27 cellular contexts compared by ENCODE assay signal in the genomic region with DNA sequence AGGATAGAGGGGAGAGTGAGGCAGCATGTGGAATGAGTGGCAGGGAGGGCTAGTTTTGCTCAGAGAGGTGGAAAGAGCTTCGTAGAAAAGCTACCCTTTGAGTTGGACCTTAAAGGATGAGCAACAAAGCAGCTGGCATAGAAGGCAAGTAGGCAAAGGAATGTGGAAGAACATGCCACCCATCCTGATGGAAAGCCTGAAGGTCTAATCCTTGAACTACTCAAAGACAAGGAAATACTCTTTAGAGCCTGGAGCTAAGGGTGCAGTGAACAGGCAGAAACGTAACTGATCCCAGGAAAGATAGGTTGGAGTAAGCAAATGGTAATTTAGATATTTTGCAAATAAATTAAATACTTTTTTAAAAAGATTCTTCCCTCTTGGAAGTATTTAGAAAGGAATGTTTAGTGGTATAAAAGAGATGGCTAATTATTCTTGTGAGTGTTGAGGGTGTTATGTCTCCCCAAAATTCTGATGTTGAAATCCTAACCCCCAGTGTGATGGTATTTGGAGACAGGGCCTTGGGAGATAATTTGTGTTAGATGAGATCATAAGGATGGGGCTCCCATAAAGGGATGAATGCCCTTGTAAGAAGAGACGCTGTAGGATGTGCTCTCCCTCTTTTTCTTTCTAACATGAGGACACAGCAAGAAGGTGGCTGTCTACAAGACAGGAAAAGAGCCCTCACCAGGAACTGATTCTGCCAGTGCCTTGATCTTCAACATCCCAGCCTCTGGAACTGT.
A peak's percentile ranks its signal among the peaks of the same experiment; 100 is the strongest.
DNase-seq lines count a peak whose midpoint lies in the region; ATAC-seq and TF ChIP-seq lines count a peak whose summit lies in the region.
"Had no signal": no experiment of that assay in that cellular context is flagged by ENCODE, and none has a peak within 500 bp of the region (broad histone marks: within the 10 kb centered on the region; RNA-seq: fewer than 3 reads in every experiment).

No MANE protein-coding gene starts in this region.

- no peaks in the 10 kb centered on the region for H3K27me3 Mint-ChIP-seq in activated CD4-positive, alpha-beta T cell treated with anti-CD3 and anti-CD28 coated beads for 36 hours
- H3K27me3 Mint-ChIP-seq in activated CD4-positive, alpha-beta T cell treated with anti-CD3 and anti-CD28 coated beads, Interleukin-2, amount 10 ng/mL, durations not matched to agents 7 days and 5 days = no peaks in the 10 kb centered on the region
- H3K27me3 Mint-ChIP-seq in natural killer cell treated with Interleukin-12 subunit alpha and Interleukin-12 subunit beta and Interleukin-15 and Interleukin-18, amount 100 ng/mL, for 72 hours = peaks cover 0 to 14% of the 10 kb centered on the region in 2 donors
- peaks cover 12 to 32% of the 10 kb centered on the region in 2 donors for H3K27me3 Mint-ChIP-seq in natural killer cell (ENCODE audit: low read depth in 2 of 2)
- no peaks in the 10 kb centered on the region for H3K27me3 Mint-ChIP-seq in chondrocyte (ENCODE audit: low read depth)
- no peaks in the 10 kb centered on the region for H3K27me3 Mint-ChIP-seq in stimulated activated naive B cell treated with anti-CD40 and anti-IgM and Interleukin-4, amounts not matched to agents 10 μg/mL and 1 μg/mL and 100 μg/mL, for 72 hours

- H3K36me3 ChIP-seq in spleen = no peaks in the 10 kb centered on the region
- H3K36me3 ChIP-seq: lower lobe of right lung, Peyer's patch had no signal

- peaks cover 2% of the 10 kb centered on the region for H3K36me3 Mint-ChIP-seq in activated CD4-positive, alpha-beta T cell treated with anti-CD3 and anti-CD28 coated beads for 36 hours (ENCODE audit: low read depth)
- no peaks in the 10 kb centered on the region for H3K36me3 Mint-ChIP-seq in activated CD4-positive, alpha-beta T cell treated with anti-CD3 and anti-CD28 coated beads, Interleukin-2, amount 10 ng/mL, durations not matched to agents 7 days and 5 days (ENCODE audit: low read depth)
- H3K36me3 Mint-ChIP-seq in natural killer cell treated with Interleukin-12 subunit alpha and Interleukin-12 subunit beta and Interleukin-15 and Interleukin-18, amount 100 ng/mL, for 72 hours = peaks cover 4% of the 10 kb centered on the region
- H3K36me3 Mint-ChIP-seq in natural killer cell (no peaks in the 10 kb centered on the region), chondrocyte (ENCODE audit: low read depth) (no peaks in the 10 kb centered on the region)
- peaks cover 3 to 10% of the 10 kb centered on the region in 2 donors for H3K36me3 Mint-ChIP-seq in stimulated activated naive B cell treated with anti-CD40 and anti-IgM and Interleukin-4, amounts not matched to agents 10 μg/mL and 1 μg/mL and 100 μg/mL, for 72 hours

- no peak overlapping the region for H3K4me3 Mint-ChIP-seq in activated CD4-positive, alpha-beta T cell treated with anti-CD3 and anti-CD28 coated beads for 36 hours
- H3K4me3 Mint-ChIP-seq in activated CD4-positive, alpha-beta T cell treated with anti-CD3 and anti-CD28 coated beads, Interleukin-2, amount 10 ng/mL, durations not matched to agents 7 days and 5 days = no peak overlapping the region
- H3K4me3 Mint-ChIP-seq in natural killer cell treated with Interleukin-12 subunit alpha and Interleukin-12 subunit beta and Interleukin-15 and Interleukin-18, amount 100 ng/mL, for 72 hours = peak overlapping the region; percentile 44
- no peak overlapping the region for H3K4me3 Mint-ChIP-seq in natural killer cell
- H3K4me3 Mint-ChIP-seq in chondrocyte (ENCODE audit: unreplicated experiment) = peak overlapping the region; percentile 24
- peak overlapping the region in 1 of 2 donors; percentile 1 for H3K4me3 Mint-ChIP-seq in stimulated activated naive B cell treated with anti-CD40 and anti-IgM and Interleukin-4, amounts not matched to agents 10 μg/mL and 1 μg/mL and 100 μg/mL, for 72 hours
- H3K4me3 Mint-ChIP-seq: GM23338, nephron progenitor cell, T-helper 17 cell had no signal

- no peak for ATAC-seq in activated CD4-positive, alpha-beta T cell treated with anti-CD3 and anti-CD28 coated beads for 36 hours
- no peak for ATAC-seq in natural killer cell treated with Interleukin-12 subunit alpha and Interleukin-12 subunit beta and Interleukin-15 and Interleukin-18, amount 100 ng/mL, for 72 hours
- ATAC-seq in natural killer cell = no peak
- peak; percentile 33 to 38 for ATAC-seq in stimulated activated naive B cell treated with anti-CD40 and anti-IgM and Interleukin-4, amounts not matched to agents 10 μg/mL and 1 μg/mL and 100 μg/mL, for 72 hours (replicated peaks)
- ATAC-seq in left ventricle myocardium superior = no peak
- ATAC-seq: body of pancreas, GM23338, lower lobe of right lung, T-helper 17 cell had no signal

- CTCF ChIA-PET in activated CD4-positive, alpha-beta T cell treated with anti-CD3 and anti-CD28 coated beads for 36 hours (lab: Charles Lee) = interaction anchor here (0.9 to 1.5 kb wide), 2 partner anchors 18 to 612 kb away, joined by 4 to 5 read pairs; no protein-coding TSS in a partner anchor
- CTCF ChIA-PET in activated CD4-positive, alpha-beta T cell treated with anti-CD3 and anti-CD28 coated beads, Interleukin-2, amount 10 ng/mL, durations not matched to agents 7 days and 5 days (lab: Charles Lee) = interaction anchor here (0.6 to 1.4 kb wide), 5 partner anchors 11 to 362 kb away, joined by 3 to 5 read pairs (median 3); no protein-coding TSS in a partner anchor

- H3K9me3 ChIP-seq in spleen = no peaks in the 10 kb centered on the region
- H3K9me3 ChIP-seq: body of pancreas, lower lobe of right lung, Peyer's patch, testis had no signal

- intact Hi-C loops in activated CD4-positive, alpha-beta T cell treated with anti-CD3 and anti-CD28 coated beads for 36 hours (cut with DNase I, micrococcal nuclease) = loop anchor here (1.0 to 5.0 kb wide), 5 partner anchors 14 to 390 kb away; partner anchors contain the start of gene RUNX1 (in 2 of the 2)
- intact Hi-C loops in natural killer cell (cut with micrococcal nuclease) (no loop called here), left ventricle myocardium superior (cut with micrococcal nuclease) (no loop called here), spleen (cut with DNase I; ENCODE audit: low total_unique reads) (no loop called here)

- no peak for TF ChIP-seq POLR2A in spleen (IDR thresholded peaks at IDR 0.05)

- H3K4me1 Mint-ChIP-seq in activated CD4-positive, alpha-beta T cell treated with anti-CD3 and anti-CD28 coated beads for 36 hours = peaks cover 19% of the 10 kb centered on the region
- H3K4me1 Mint-ChIP-seq in activated CD4-positive, alpha-beta T cell treated with anti-CD3 and anti-CD28 coated beads, Interleukin-2, amount 10 ng/mL, durations not matched to agents 7 days and 5 days = peaks cover 5% of the 10 kb centered on the region
- H3K4me1 Mint-ChIP-seq in natural killer cell treated with Interleukin-12 subunit alpha and Interleukin-12 subunit beta and Interleukin-15 and Interleukin-18, amount 100 ng/mL, for 72 hours (ENCODE audit: low read depth in 2 of 2) = peaks cover 14 to 15% of the 10 kb centered on the region in 2 donors
- no peaks in the 10 kb centered on the region for H3K4me1 Mint-ChIP-seq in natural killer cell
- H3K4me1 Mint-ChIP-seq in chondrocyte (ENCODE audit: low read depth) = peaks cover 50% of the 10 kb centered on the region
- peaks cover 19 to 47% of the 10 kb centered on the region in 2 donors for H3K4me1 Mint-ChIP-seq in stimulated activated naive B cell treated with anti-CD40 and anti-IgM and Interleukin-4, amounts not matched to agents 10 μg/mL and 1 μg/mL and 100 μg/mL, for 72 hours
- H3K4me1 Mint-ChIP-seq: nephron progenitor cell, T-helper 17 cell had no signal

- H3K27me3 ChIP-seq in spleen (replicated peaks in 1 of 7) = no peaks in the 10 kb centered on the region
- H3K27me3 ChIP-seq: body of pancreas, Peyer's patch, testis had no signal

- POLR2A ChIA-PET in activated CD4-positive, alpha-beta T cell treated with anti-CD3 and anti-CD28 coated beads for 36 hours (lab: Charles Lee) = interaction anchor here (0.6 to 1.3 kb wide), 2 partner anchors 39 to 310 kb away, joined by 3 read pairs; no protein-coding TSS in a partner anchor
- POLR2A ChIA-PET in activated CD4-positive, alpha-beta T cell treated with anti-CD3 and anti-CD28 coated beads, Interleukin-2, amount 10 ng/mL, durations not matched to agents 7 days and 5 days (lab: Charles Lee) = no interaction called here

- H3K9me3 Mint-ChIP-seq in activated CD4-positive, alpha-beta T cell treated with anti-CD3 and anti-CD28 coated beads for 36 hours (ENCODE audit: low read depth) = no peaks in the 10 kb centered on the region
- no peaks in the 10 kb centered on the region for H3K9me3 Mint-ChIP-seq in activated CD4-positive, alpha-beta T cell treated with anti-CD3 and anti-CD28 coated beads, Interleukin-2, amount 10 ng/mL, durations not matched to agents 7 days and 5 days
- peaks cover 5% of the 10 kb centered on the region for H3K9me3 Mint-ChIP-seq in natural killer cell treated with Interleukin-12 subunit alpha and Interleukin-12 subunit beta and Interleukin-15 and Interleukin-18, amount 100 ng/mL, for 72 hours
- H3K9me3 Mint-ChIP-seq in natural killer cell = no peaks in the 10 kb centered on the region
- H3K9me3 Mint-ChIP-seq in chondrocyte (ENCODE audit: low read depth) = no peaks in the 10 kb centered on the region
- peaks cover 5 to 12% of the 10 kb centered on the region in 2 donors for H3K9me3 Mint-ChIP-seq in stimulated activated naive B cell treated with anti-CD40 and anti-IgM and Interleukin-4, amounts not matched to agents 10 μg/mL and 1 μg/mL and 100 μg/mL, for 72 hours
- H3K9me3 Mint-ChIP-seq: GM23338, nephron progenitor cell had no signal

- no peak for DNase-seq in activated CD4-positive, alpha-beta T cell treated with anti-CD3 and anti-CD28 coated beads for 36 hours
- DNase-seq in activated CD4-positive, alpha-beta T cell treated with anti-CD3 and anti-CD28 coated beads, Interleukin-2, amount 10 ng/mL, durations not matched to agents 7 days and 5 days = no peak
- no peak for DNase-seq in natural killer cell treated with Interleukin-12 subunit alpha and Interleukin-12 subunit beta and Interleukin-15 and Interleukin-18, amount 100 ng/mL, for 72 hours (ENCODE audit: low spot score)
- DNase-seq in natural killer cell (no peak), chondrocyte (ENCODE audit: low spot score) (no peak), left ventricle myocardium superior (no peak), spleen (no peak)
- DNase-seq in stimulated activated naive B cell treated with anti-CD40 and anti-IgM and Interleukin-4, amounts not matched to agents 10 μg/mL and 1 μg/mL and 100 μg/mL, for 72 hours = no peak
- DNase-seq: activated CD4-positive, CD25-positive, alpha-beta regulatory T cell treated with anti-CD3 and anti-CD28 coated beads, Interleukin-2, amount 50 U/mL, for 72 hours; activated T-cell treated with anti-CD3 and anti-CD28 coated beads, Interleukin-2, amount 50 U/mL, for 48 hours; body of pancreas; C1 segment of cervical spinal cord; cerebellar nuclear complex; COR-L47; DMS53; kidney glomerular epithelial cell; lower lobe of right lung; NCI-H146; NCI-H226; nephron progenitor cell; Peyer's patch; SHP77; stimulated activated naive CD4-positive, alpha-beta T cell; T-helper 17 cell; testis had no signal

- no peak overlapping the region for H3K4me3 ChIP-seq in spleen
- H3K4me3 ChIP-seq: body of pancreas, GM23338, lower lobe of right lung, Peyer's patch, testis had no signal

- H3K27ac ChIP-seq in spleen = no peak overlapping the region
- H3K27ac ChIP-seq: 22Rv1, body of pancreas, lower lobe of right lung, Peyer's patch, testis had no signal

- 76 to 88% (median 86%) methylated on average over 3 of the region's 3 CpGs for WGBS in spleen, 5 donors

- H3K4me1 ChIP-seq in spleen = no peaks in the 10 kb centered on the region
- H3K4me1 ChIP-seq: body of pancreas, lower lobe of right lung, Peyer's patch, testis had no signal

- TF ChIP-seq CTCF in natural killer cell (IDR thresholded peaks at IDR 0.05) (no peak), chondrocyte (IDR thresholded peaks at IDR 0.05) (no peak), spleen (IDR thresholded peaks at IDR 0.05 in 8 of 11, conservative IDR thresholded peaks at IDR 0.05 in 3 of 11) (no peak)

- peak overlapping the region; percentile 74 for H3K27ac Mint-ChIP-seq in activated CD4-positive, alpha-beta T cell treated with anti-CD3 and anti-CD28 coated beads for 36 hours
- H3K27ac Mint-ChIP-seq in activated CD4-positive, alpha-beta T cell treated with anti-CD3 and anti-CD28 coated beads, Interleukin-2, amount 10 ng/mL, durations not matched to agents 7 days and 5 days = no peak overlapping the region
- peak overlapping the region; percentile 82 to 95 for H3K27ac Mint-ChIP-seq in natural killer cell treated with Interleukin-12 subunit alpha and Interleukin-12 subunit beta and Interleukin-15 and Interleukin-18, amount 100 ng/mL, for 72 hours
- no peak overlapping the region for H3K27ac Mint-ChIP-seq in natural killer cell
- H3K27ac Mint-ChIP-seq in chondrocyte (ENCODE audit: unreplicated experiment) = peak overlapping the region; percentile 55
- peak overlapping the region; percentile 43 for H3K27ac Mint-ChIP-seq in stimulated activated naive B cell treated with anti-CD40 and anti-IgM and Interleukin-4, amounts not matched to agents 10 μg/mL and 1 μg/mL and 100 μg/mL, for 72 hours
- H3K27ac Mint-ChIP-seq: GM23338, nephron progenitor cell, T-helper 17 cell had no signal

Comparison
In these comparisons a context has a peak if more than half of its experiments do, and no peak if none do; other contexts are left out.
1. H3K27ac Mint-ChIP-seq: peak in activated CD4-positive, alpha-beta T cell treated with anti-CD3 and anti-CD28 coated beads for 36 hours (single experiment), natural killer cell treated with Interleukin-12 subunit alpha and Interleukin-12 subunit beta and Interleukin-15 and Interleukin-18, amount 100 ng/mL, for 72 hours (2 of 2), chondrocyte (single experiment) and stimulated activated naive B cell treated with anti-CD40 and anti-IgM and Interleukin-4, amounts not matched to agents 10 μg/mL and 1 μg/mL and 100 μg/mL, for 72 hours (single experiment); none in activated CD4-positive, alpha-beta T cell treated with anti-CD3 and anti-CD28 coated beads, Interleukin-2, amount 10 ng/mL, durations not matched to agents 7 days and 5 days (single experiment) and natural killer cell (0 of 2).
2. H3K4me3 Mint-ChIP-seq: peak in natural killer cell treated with Interleukin-12 subunit alpha and Interleukin-12 subunit beta and Interleukin-15 and Interleukin-18, amount 100 ng/mL, for 72 hours (single experiment) and chondrocyte (single experiment); none in activated CD4-positive, alpha-beta T cell treated with anti-CD3 and anti-CD28 coated beads for 36 hours (single experiment), activated CD4-positive, alpha-beta T cell treated with anti-CD3 and anti-CD28 coated beads, Interleukin-2, amount 10 ng/mL, durations not matched to agents 7 days and 5 days (single experiment) and natural killer cell (single experiment).
3. ATAC-seq: peak in stimulated activated naive B cell treated with anti-CD40 and anti-IgM and Interleukin-4, amounts not matched to agents 10 μg/mL and 1 μg/mL and 100 μg/mL, for 72 hours (2 of 2); none in activated CD4-positive, alpha-beta T cell treated with anti-CD3 and anti-CD28 coated beads for 36 hours (single experiment), natural killer cell treated with Interleukin-12 subunit alpha and Interleukin-12 subunit beta and Interleukin-15 and Interleukin-18, amount 100 ng/mL, for 72 hours (0 of 2), natural killer cell (0 of 3) and left ventricle myocardium superior (single experiment).
4. intact Hi-C loops: an anchor here in activated CD4-positive, alpha-beta T cell treated with anti-CD3 and anti-CD28 coated beads for 36 hours (1.0 to 5.0 kb wide); none called in natural killer cell, left ventricle myocardium superior and spleen.